Comparison of ENCODE assay signal across 18 cellular contexts in the genomic region with DNA sequence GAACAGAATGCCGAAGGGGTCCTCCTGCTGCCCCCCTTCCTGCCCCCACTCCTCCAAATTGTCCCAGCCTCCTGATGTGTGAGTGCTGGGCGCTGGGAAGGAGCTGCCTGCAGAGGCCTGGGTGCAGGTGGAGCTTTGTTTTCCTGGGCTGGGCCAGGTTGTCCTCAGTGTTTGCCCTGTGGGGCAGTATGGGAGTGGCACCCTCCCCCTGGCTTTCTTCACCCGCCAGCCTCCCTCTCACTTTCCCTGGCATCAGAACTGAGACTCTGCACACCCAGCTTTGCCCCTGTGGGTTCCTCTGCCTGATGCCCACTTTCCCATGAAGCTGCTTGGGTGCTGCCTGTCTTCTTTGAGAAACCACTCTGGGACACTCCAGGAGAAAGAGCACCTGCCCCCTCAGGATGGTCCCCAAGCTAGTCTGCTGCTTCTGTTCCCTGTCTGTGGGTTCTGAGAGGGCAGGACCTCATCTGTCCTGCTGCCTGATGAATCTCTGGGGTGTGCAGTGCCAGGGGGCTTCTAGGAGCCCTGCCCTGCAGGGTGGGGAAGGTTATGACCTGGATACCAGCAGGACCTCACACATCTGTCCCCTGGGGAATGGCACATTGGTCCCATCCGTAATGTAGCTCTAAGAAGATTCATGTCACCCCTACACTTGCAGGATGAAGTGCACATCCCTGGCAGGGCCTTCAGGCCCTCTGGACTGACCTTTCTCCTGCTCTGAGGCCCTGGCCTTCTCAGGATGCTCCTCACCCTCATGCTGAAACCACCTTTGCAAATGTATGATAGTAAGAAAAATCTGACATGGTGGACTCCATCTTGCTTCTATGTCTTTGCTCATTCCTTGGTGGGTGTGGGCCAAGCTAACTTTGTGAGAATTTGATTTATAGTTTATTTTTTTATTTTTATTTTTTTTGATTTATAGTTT.
"Had no signal": no experiment of that assay in that cellular context is flagged by ENCODE, and none has a peak within 500 bp of the region (broad histone marks: within the 10 kb centered on the region; RNA-seq: fewer than 3 reads in every experiment).

No MANE protein-coding gene starts in this region.

- H3K27me3 ChIP-seq: brain microvascular endothelial cell, gastrocnemius medialis, heart left ventricle, left lung, ovary, SJCRH30 had no signal

- H3K4me3 Mint-ChIP-seq: activated CD4-positive, alpha-beta T cell treated with anti-CD3 and anti-CD28 coated beads, Interleukin-2, amount 10 ng/mL, durations not matched to agents 24 days and 14 days; activated CD8-positive, alpha-beta T cell treated with anti-CD3 and anti-CD28 coated beads, Interleukin-2, amount 10 ng/mL, durations not matched to agents 7 days and 5 days; dendritic cell treated with granulocyte-macrophage colony-stimulating factor and Interleukin-4, amounts not matched to agents 40 ng/mL and 50 ng/mL, for 4 days; effector memory CD8-positive, alpha-beta T cell; memory B cell; stimulated activated memory B cell treated with anti-CD40 and anti-IgM and Interleukin-4, amounts not matched to agents 10 μg/mL and 1 μg/mL and 100 μg/mL, for 72 hours; T-helper 17 cell; WTC11 had no signal

- H3K27ac ChIP-seq: brain microvascular endothelial cell, gastrocnemius medialis, left lung, ovary, SJCRH30 had no signal

- H3K27me3 Mint-ChIP-seq: dendritic cell treated with granulocyte-macrophage colony-stimulating factor and Interleukin-4, amounts not matched to agents 40 ng/mL and 50 ng/mL, for 4 days; effector memory CD8-positive, alpha-beta T cell; memory B cell; stimulated activated memory B cell treated with anti-CD40 and anti-IgM and Interleukin-4, amounts not matched to agents 10 μg/mL and 1 μg/mL and 100 μg/mL, for 72 hours; T-helper 17 cell had no signal

- H3K4me1 ChIP-seq: gastrocnemius medialis, left lung, SJCRH30 had no signal

- H3K4me3 ChIP-seq: gastrocnemius medialis, heart left ventricle, left lung, mucosa of descending colon, ovary, SJCRH30 had no signal

- FAIRE-seq: islet of Langerhans had no signal

- ATAC-seq: activated CD8-positive, alpha-beta T cell treated with anti-CD3 and anti-CD28 coated beads, Interleukin-2, amount 10 ng/mL, durations not matched to agents 7 days and 5 days; effector memory CD8-positive, alpha-beta T cell; left lung; mucosa of descending colon; naive thymus-derived CD8-positive, alpha-beta T cell; stimulated activated memory B cell treated with anti-CD40 and anti-IgM and Interleukin-4, amounts not matched to agents 10 μg/mL and 1 μg/mL and 100 μg/mL, for 72 hours; T-helper 17 cell; WTC11 had no signal

- H3K4me1 Mint-ChIP-seq: activated CD4-positive, alpha-beta T cell treated with anti-CD3 and anti-CD28 coated beads, Interleukin-2, amount 10 ng/mL, durations not matched to agents 24 days and 14 days; memory B cell; naive thymus-derived CD8-positive, alpha-beta T cell; stimulated activated memory B cell treated with anti-CD40 and anti-IgM and Interleukin-4, amounts not matched to agents 10 μg/mL and 1 μg/mL and 100 μg/mL, for 72 hours; T-helper 17 cell had no signal

- H3K36me3 ChIP-seq: brain microvascular endothelial cell, gastrocnemius medialis, heart left ventricle, left lung, ovary, SJCRH30 had no signal

- DNase-seq: activated CD4-positive, alpha-beta T cell treated with anti-CD3 and anti-CD28 coated beads, Interleukin-2, amount 10 ng/mL, durations not matched to agents 24 days and 14 days; activated CD8-positive, alpha-beta T cell treated with anti-CD3 and anti-CD28 coated beads, Interleukin-2, amount 10 ng/mL, durations not matched to agents 7 days and 5 days; brain microvascular endothelial cell; effector memory CD8-positive, alpha-beta T cell; left lung; mucosa of descending colon; ovary; SJCRH30; stimulated activated CD4-positive, alpha-beta T cell treated with anti-CD3 and anti-CD28 coated beads, Interleukin-1b, Interleukin-23, amount 100 ng/mL, for 48 hours; T-helper 17 cell had no signal

- H3K27ac Mint-ChIP-seq: activated CD4-positive, alpha-beta T cell treated with anti-CD3 and anti-CD28 coated beads, Interleukin-2, amount 10 ng/mL, durations not matched to agents 24 days and 14 days; activated CD8-positive, alpha-beta T cell treated with anti-CD3 and anti-CD28 coated beads, Interleukin-2, amount 10 ng/mL, durations not matched to agents 7 days and 5 days; dendritic cell treated with granulocyte-macrophage colony-stimulating factor and Interleukin-4, amounts not matched to agents 40 ng/mL and 50 ng/mL, for 4 days; effector memory CD8-positive, alpha-beta T cell; memory B cell; stimulated activated memory B cell treated with anti-CD40 and anti-IgM and Interleukin-4, amounts not matched to agents 10 μg/mL and 1 μg/mL and 100 μg/mL, for 72 hours; T-helper 17 cell; WTC11 had no signal
